In the genomic region with DNA sequence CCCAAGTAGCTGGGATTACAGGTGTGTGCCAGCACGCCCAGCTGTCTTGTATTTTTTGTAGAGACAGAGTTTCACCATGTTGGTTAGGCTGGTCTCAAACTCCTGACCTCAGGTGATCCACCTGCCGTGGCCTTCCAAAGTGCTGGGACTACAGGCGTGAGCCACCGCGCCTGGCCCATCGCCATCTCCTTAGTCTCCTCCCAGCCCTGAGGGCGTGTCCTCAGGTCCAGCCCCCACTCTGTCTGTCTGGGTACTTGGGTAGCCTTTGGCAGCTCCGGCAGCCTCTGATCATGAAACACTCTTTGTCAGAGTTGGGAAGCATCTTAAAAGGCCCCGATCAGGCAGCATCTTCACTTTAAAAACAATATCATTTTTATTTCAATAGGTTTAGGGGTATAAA, we compare ENCODE assay signal across 21 cellular contexts.
DNase-seq lines count a peak whose midpoint lies in the region; ATAC-seq, FAIRE-seq and TF ChIP-seq lines count a peak whose summit lies in the region.
"Had no signal": no experiment of that assay in that cellular context is flagged by ENCODE, and none has a peak within 500 bp of the region (broad histone marks: within the 10 kb centered on the region; RNA-seq: fewer than 3 reads in every experiment).

No MANE protein-coding gene starts in this region.

- TF ChIP-seq RAD21 in K562 (CRISPR knock-in tag; conservative IDR thresholded peaks at IDR 0.05 in 1 of 2, IDR thresholded peaks at IDR 0.05 in 1 of 2): no peak

- peaks cover 6% of the 10 kb centered on the region for H4K20me1 ChIP-seq in K562 (replicated peaks; ENCODE audit: control insufficient read depth, insufficient read depth, low read length)

- no peak overlapping the region; a peak in 1 of 4 replicates for H3K9ac ChIP-seq in K562 (ENCODE audit: insufficient read depth in 1 of 2, low read depth in 2 of 2, low read length in 2 of 2)

- TF ChIP-seq POLR2A in K562 (conservative IDR thresholded peaks at IDR 0.05) (no peak), lower leg skin (IDR thresholded peaks at IDR 0.05) (no peak)

- intact Hi-C loops in Calu3 (cut with micrococcal nuclease; ENCODE audit: unreplicated experiment) (no loop called here), K562 (cut with micrococcal nuclease) (no loop called here), lower leg skin (cut with DNase I; ENCODE audit: low total_unique reads) (no loop called here)

- no peak overlapping the region for H3K27ac ChIP-seq in K562 (ENCODE audit: extremely low read depth, low read depth, low read length)
- H3K27ac ChIP-seq: Peyer's patch, SJCRH30 had no signal

- no TSS peak for BruUV-seq in Calu3 (replicated peaks; lab: Mats Ljungman, UMichigan)
- BruUV-seq in K562 (replicated peaks; lab: Mats Ljungman, UMichigan): no TSS peak

- H3K27me3 ChIP-seq in K562 (ENCODE audit: control insufficient read depth in 2 of 2, insufficient read depth in 2 of 2, low read length in 2 of 2): peaks cover 24 to 70% of the 10 kb centered on the region in 2 experiments
- H3K27me3 ChIP-seq: Peyer's patch had no signal

- H3K4me1 ChIP-seq in K562 (replicated peaks in 1 of 2; ENCODE audit: control insufficient read depth in 2 of 2, insufficient read depth in 2 of 2, low read length in 2 of 2): no peaks in the 10 kb centered on the region; a peak in 2 of 5 replicates
- H3K4me1 ChIP-seq: Peyer's patch, SJCRH30 had no signal

- CTCF ChIA-PET in Calu3 (lab: Charles Lee) (no interaction called here), K562 (lab: Yijun Ruan, JAX; ENCODE audit: low intra/inter-chr PET ratio) (no interaction called here)

- H3K9me3 ChIP-seq in K562 (replicated peaks; ENCODE audit: control insufficient read depth, insufficient read depth, low read depth, low read length): no peaks in the 10 kb centered on the region
- H3K9me3 ChIP-seq: Peyer's patch, SJCRH30 had no signal

- no peaks in the 10 kb centered on the region for H3K79me2 ChIP-seq in K562 (ENCODE audit: control insufficient read depth, insufficient read depth, low read length)

- peak; percentile 72 for ATAC-seq in K562
- ATAC-seq: CD8-positive, alpha-beta T cell; T-cell had no signal

- H3K4me3 ChIP-seq in K562 (no peak overlapping the region), lower leg skin (ENCODE audit: low read depth, poor library complexity, severe bottlenecking) (no peak overlapping the region)
- H3K4me3 ChIP-seq: Peyer's patch, SJCRH30 had no signal

- DNase-seq in Calu3: peak; percentile 4
- DNase-seq in Daoy (ENCODE audit: low read depth): peak; percentile 43
- DNase-seq in NCI-H1105 treated with DMSO at 0.1 percent for 48 hours (lab: John Stamatoyannopoulos, UW): peak; percentile 7
- no peak for DNase-seq in K562 (ENCODE audit: extremely low read depth in 1 of 4, low spot score in 3 of 4)
- DNase-seq in 8988T: no peak
- no peak for DNase-seq in AG08396 (ENCODE audit: low spot score)
- no peak for DNase-seq in lower leg skin (ENCODE audit: low spot score in 2 of 2)
- DNase-seq: ACHN; AML-193; C1 segment of cervical spinal cord; CD8-positive, alpha-beta T cell; HCEC 1CT; KG1; NCI-H1092 treated with DMSO at 0.1 percent for 48 hours; NCI-H1694 treated with DMSO at 0.1 percent for 48 hours; NCI-H345; NCI-H526; Peyer's patch; SJCRH30; T-cell had no signal

- no peak for TF ChIP-seq EP300 in K562 (IDR thresholded peaks at IDR 0.05; ENCODE audit: low read length)

- 0% methylated on average over 9 of the region's 9 CpGs for WGBS in K562 (ENCODE audit: insufficient coverage, low coverage, missing lambda C conversion rate)
- WGBS in lower leg skin, 2 donors: 51 to 55% methylated on average over 9 of the region's 9 CpGs

- peaks cover 93% of the 10 kb centered on the region for H3K27me3 Mint-ChIP-seq in Calu3 (ENCODE audit: unreplicated experiment)

- no peaks in the 10 kb centered on the region for H3K36me3 Mint-ChIP-seq in Calu3 (ENCODE audit: insufficient read depth, unreplicated experiment)
- H3K36me3 Mint-ChIP-seq: CD8-positive, alpha-beta T cell; T-cell had no signal

- H3K4me2 ChIP-seq in K562 (ENCODE audit: insufficient read depth, low read length): no peak overlapping the region

- no peak for FAIRE-seq in K562 (lab: Jason Lieb, UNC)

- no peaks in the 10 kb centered on the region for H3K36me3 ChIP-seq in K562 (ENCODE audit: control insufficient read depth, insufficient read depth, low read length)
- H3K36me3 ChIP-seq: Peyer's patch, SJCRH30 had no signal

- no peak overlapping the region for H3K27ac Mint-ChIP-seq in Calu3 (ENCODE audit: unreplicated experiment)
- H3K27ac Mint-ChIP-seq: CD8-positive, alpha-beta T cell; T-cell; T-helper 2 cell treated with Interferon-gamma antibody and Interleukin-4, amounts not matched to agents 5 μg/mL and 100 μg/mL, for 36 hours had no signal

- POLR2A ChIA-PET in K562 (lab: Yijun Ruan, JAX): interaction anchor here (0.9 kb wide), 1 partner anchor 8 kb away, joined by 5 read pairs; no protein-coding TSS in a partner anchor

- no peaks in the 10 kb centered on the region for H3K9me3 Mint-ChIP-seq in Calu3 (ENCODE audit: low read depth, unreplicated experiment)
- H3K9me3 Mint-ChIP-seq: CD8-positive, alpha-beta T cell; T-cell; T-helper 2 cell treated with Interferon-gamma antibody and Interleukin-4, amounts not matched to agents 5 μg/mL and 100 μg/mL, for 36 hours had no signal

- H3K9me1 ChIP-seq in K562 (ENCODE audit: control insufficient read depth, insufficient read depth, low read length): no peaks in the 10 kb centered on the region

- H3K4me3 Mint-ChIP-seq in Calu3 (ENCODE audit: low read depth, unreplicated experiment): no peak overlapping the region
- H3K4me3 Mint-ChIP-seq: CD8-positive, alpha-beta T cell; T-cell; T-helper 2 cell treated with Interferon-gamma antibody and Interleukin-4, amounts not matched to agents 5 μg/mL and 100 μg/mL, for 36 hours had no signal

- TF ChIP-seq CTCF in Calu3 (IDR thresholded peaks at IDR 0.05; ENCODE audit: unreplicated experiment): no peak
- no peak for TF ChIP-seq CTCF in K562 (IDR thresholded peaks at IDR 0.05 in 2 of 3, conservative IDR thresholded peaks at IDR 0.05 in 1 of 3; ENCODE audit: insufficient read depth in 2 of 3, low read depth in 1 of 3, low read length in 3 of 3)
- TF ChIP-seq CTCF in lower leg skin (IDR thresholded peaks at IDR 0.05): no peak

- in situ Hi-C loops in K562 (cut with MboI): no loop called here

- H2AFZ ChIP-seq in K562 (ENCODE audit: low read depth, low read length): no peak overlapping the region

- no peaks in the 10 kb centered on the region for H3K4me1 Mint-ChIP-seq in Calu3 (ENCODE audit: low read depth, unreplicated experiment)

TF ChIP-seq in K562, 482 proteins besides CTCF, POLR2A, EP300 and RAD21:
- no peak for TF ChIP-seq YY1 (IDR thresholded peaks at IDR 0.05; ENCODE audit: borderline replicate concordance in 1 of 3, control insufficient read depth in 1 of 3, extremely low read depth in 1 of 3, insufficient read depth in 3 of 3, insufficient read length in 1 of 3, insufficient replicate concordance in 2 of 3, low read depth in 1 of 3, low read length in 2 of 3)
- no peak for TF ChIP-seq CBX5 (IDR thresholded peaks at IDR 0.05; ENCODE audit: borderline replicate concordance, low read depth)
- TF ChIP-seq ZC3H8 (IDR thresholded peaks at IDR 0.05): no peak
- no peak for TF ChIP-seq TEAD2 (tag; IDR thresholded peaks at IDR 0.05)
- no peak for TF ChIP-seq MEF2D (tag; conservative IDR thresholded peaks at IDR 0.05; ENCODE audit: low read depth)

Comparison
In these comparisons a context has a peak if more than half of its experiments do, and no peak if none do; other contexts are left out.
1. DNase-seq: peak in Calu3 (single experiment), Daoy (single experiment) and NCI-H1105 treated with DMSO at 0.1 percent for 48 hours (single experiment); none in K562 (0 of 4), 8988T (single experiment), AG08396 (single experiment) and lower leg skin (0 of 2).